Comparison of ENCODE assay signal across 8 cellular contexts in the genomic region with DNA sequence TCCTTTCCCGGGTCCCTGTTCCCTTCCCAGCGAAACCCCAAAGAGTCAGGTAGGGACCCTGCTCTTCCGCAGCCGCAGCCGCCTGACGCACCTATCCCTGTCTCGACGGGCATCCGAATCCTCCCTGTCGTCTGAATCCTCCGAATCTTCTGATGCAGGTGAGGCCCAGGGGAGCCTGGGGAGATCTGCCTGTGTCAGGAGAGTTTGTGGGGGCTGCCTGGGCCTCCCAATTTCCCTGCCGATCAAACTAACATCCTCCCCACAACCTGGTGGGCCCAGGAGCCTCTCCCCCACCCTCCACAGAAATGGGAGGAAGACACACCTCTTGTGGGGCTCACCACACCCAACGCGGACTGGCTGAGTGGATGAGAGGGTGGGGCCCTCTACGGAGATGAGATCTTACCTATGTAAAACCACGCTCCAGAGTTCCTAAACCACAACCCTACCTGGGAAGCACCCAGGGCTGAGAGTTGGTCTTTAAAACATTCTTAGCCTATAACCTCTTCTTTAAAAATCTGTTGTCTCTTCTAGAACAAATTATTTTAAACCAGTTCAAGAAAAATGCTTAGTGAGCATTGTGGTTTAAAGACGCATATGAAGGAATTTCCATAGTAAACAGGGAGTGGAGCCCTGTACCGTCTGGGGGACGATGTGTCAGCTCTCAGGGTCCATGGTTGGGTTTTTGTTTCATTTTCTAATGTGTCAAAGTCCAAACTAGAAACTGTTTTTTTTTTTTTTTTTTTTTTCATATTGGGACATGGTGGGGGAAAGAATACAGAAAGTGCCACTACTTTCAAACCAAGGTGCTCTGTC. TPM values are rescaled to one million over a fixed set of nuclear protein-coding genes. Genes with fewer than 3 reads are reported as not detected.
DNase-seq lines count a peak whose midpoint lies in the region; ATAC-seq and TF ChIP-seq lines count a peak whose summit lies in the region.

No MANE protein-coding gene starts in this region.

- ATAC-seq in heart right ventricle: no peak
- peak; percentile 33 for ATAC-seq in T-helper 17 cell
- peak; percentile 52 for ATAC-seq in esophagus mucosa

- peak overlapping the region; percentile 94 for H3K4me2 ChIP-seq in smooth muscle cell

- peak overlapping the region; percentile 95 for H3K27ac Mint-ChIP-seq in T-helper 17 cell

- H3K4me1 Mint-ChIP-seq in T-helper 17 cell: peaks cover 42% of the 10 kb centered on the region

- H3K4me1 ChIP-seq in left ventricle myocardium inferior: peaks cover 40% of the 10 kb centered on the region
- H3K4me1 ChIP-seq in heart right ventricle: peaks cover 0 to 54% (median 20%) of the 10 kb centered on the region in 9 donors
- peaks cover 23% of the 10 kb centered on the region for H3K4me1 ChIP-seq in smooth muscle cell (ENCODE audit: low read depth)

- H3K36me3 Mint-ChIP-seq in T-helper 17 cell (ENCODE audit: low read depth): peaks cover 12% of the 10 kb centered on the region

- H3K27me3 Mint-ChIP-seq in T-helper 17 cell: no peaks in the 10 kb centered on the region

- H3K27ac ChIP-seq in left ventricle myocardium inferior (replicated peaks) (no peak overlapping the region), heart right ventricle (peak overlapping the region in 1 of 10 donors; percentile 97), smooth muscle cell (ENCODE audit: low read depth) (no peak overlapping the region)

- H3K9ac ChIP-seq in smooth muscle cell (ENCODE audit: low read depth): peak overlapping the region; percentile 22

- TF ChIP-seq CTCF in left ventricle myocardium inferior (IDR thresholded peaks at IDR 0.05; ENCODE audit: borderline replicate concordance) (no peak), heart right ventricle (IDR thresholded peaks at IDR 0.05) (no peak), smooth muscle cell (IDR thresholded peaks at IDR 0.05; ENCODE audit: borderline replicate concordance, insufficient read depth, poor library complexity, severe bottlenecking) (no peak)

- WGBS in heart right ventricle, 2 donors: 80 to 81% methylated on average over 19 of the region's 19 CpGs
- 68% methylated on average over 19 of the region's 19 CpGs for WGBS in smooth muscle cell (ENCODE audit: low lambda C conversion rate)

- H3K27me3 ChIP-seq in left ventricle myocardium inferior (ENCODE audit: low read depth) (no peaks in the 10 kb centered on the region), heart right ventricle (no peaks in the 10 kb centered on the region), smooth muscle cell (ENCODE audit: low read depth) (no peaks in the 10 kb centered on the region)

- H3K9me3 ChIP-seq in left ventricle myocardium inferior (replicated peaks) (no peaks in the 10 kb centered on the region), heart right ventricle (no peaks in the 10 kb centered on the region), T-helper 17 cell (ENCODE audit: control insufficient read depth, low read length, poor library complexity, severe bottlenecking) (no peaks in the 10 kb centered on the region), smooth muscle cell (replicated peaks; ENCODE audit: low read depth) (no peaks in the 10 kb centered on the region)

- H2AFZ ChIP-seq in smooth muscle cell (ENCODE audit: low read depth): no peak overlapping the region

- peak overlapping the region; percentile 100 for H3K4me3 Mint-ChIP-seq in T-helper 17 cell

- peaks cover 24% of the 10 kb centered on the region for H3K36me3 ChIP-seq in left ventricle myocardium inferior
- peaks cover 0 to 48% (median 10%) of the 10 kb centered on the region in 9 donors for H3K36me3 ChIP-seq in heart right ventricle
- no peaks in the 10 kb centered on the region for H3K36me3 ChIP-seq in smooth muscle cell (ENCODE audit: low read depth)

- no peak for DNase-seq in left ventricle myocardium inferior
- DNase-seq in heart right ventricle: no peak
- peak in 1 of 3 donors; percentile 44 for DNase-seq in T-helper 17 cell
- DNase-seq in smooth muscle cell (lab: John Stamatoyannopoulos, UW; ENCODE audit: unreplicated experiment): no peak
- DNase-seq in NK-92 treated with Interleukin-12 subunit alpha and Interleukin-12 subunit beta, amount 100 ng/mL, for 24 hours (lab: John Stamatoyannopoulos, UW): no peak
- DNase-seq in 8988T: no peak
- no peak for DNase-seq in activated CD4-positive, CD25-positive, alpha-beta regulatory T cell (lab: John Stamatoyannopoulos, UW)

- peak overlapping the region; percentile 71 for H3K4me3 ChIP-seq in left ventricle myocardium inferior
- peak overlapping the region in 3 of 10 donors; percentile 62 to 84 (median 65) for H3K4me3 ChIP-seq in heart right ventricle
- H3K4me3 ChIP-seq in smooth muscle cell: peak overlapping the region; percentile 73

- intact Hi-C loops in left ventricle myocardium inferior (cut with micrococcal nuclease) (no loop called here), heart right ventricle (cut with DNase I) (no loop called here)

- H3K79me2 ChIP-seq in smooth muscle cell (ENCODE audit: low read depth): no peaks in the 10 kb centered on the region

- H3F3A ChIP-seq in smooth muscle cell (ENCODE audit: low read depth): no peaks in the 10 kb centered on the region

- peaks cover 5% of the 10 kb centered on the region for H4K20me1 ChIP-seq in smooth muscle cell (ENCODE audit: low read depth)

RNA-seq across cellular contexts. Expression of gene CDC25B, which starts 1.7 kb away (rescaled TPM):
- 8.1 TPM for total RNA-seq in left ventricle myocardium inferior
- 10 to 100 TPM in 2 of 10 donors, 1 to 10 TPM in 8; 2.8 to 17.3 (median 5.0) TPM for total RNA-seq in heart right ventricle
- polyA plus RNA-seq in heart right ventricle: 10 to 100 TPM; 12.6 to 15.9 TPM
- total RNA-seq in T-helper 17 cell: 100 to 1,000 TPM; 220 to 223 TPM
- 42.5 TPM for total RNA-seq in esophagus mucosa
- total RNA-seq in smooth muscle cell: 9.5 and 14.7 TPM in 2 replicates
- polyA plus RNA-seq in smooth muscle cell: 11.1 and 14.8 TPM in 2 replicates

RNA-seq across cellular contexts. Expression of gene CENPB, which starts 11.3 kb away (rescaled TPM):
- total RNA-seq in left ventricle myocardium inferior (70.7 TPM), heart right ventricle (10 to 100 TPM; 52.3 to 95.7 (median 67.7) TPM), T-helper 17 cell (10 to 100 TPM; 36.9 to 40.2 TPM), esophagus mucosa (50.8 TPM), smooth muscle cell (23.6 TPM in 2 replicates)
- polyA plus RNA-seq in heart right ventricle (10 to 100 TPM; 52.9 to 76.5 TPM), smooth muscle cell (10.4 and 13.4 TPM in 2 replicates)

RNA-seq across cellular contexts. Expression of gene SPEF1, which starts 16.6 kb away (rescaled TPM):
- total RNA-seq in left ventricle myocardium inferior (0.33 TPM), heart right ventricle (under 1 TPM in 6 of 10 donors, not detected in 4; 0.16 to 0.47 (median 0.23) TPM), T-helper 17 cell (under 1 TPM in 1 of 2 donors, not detected in 1; 0.18 TPM), esophagus mucosa (not detected), smooth muscle cell (0.36 and 0.72 TPM in 2 replicates)
- polyA plus RNA-seq in heart right ventricle (under 1 TPM; 0.07 to 0.29 TPM), smooth muscle cell (0.32 and 0.47 TPM in 2 replicates)

RNA-seq across cellular contexts. Expression of gene AP5S1, which starts 22.5 kb away (rescaled TPM):
- 11.3 TPM for total RNA-seq in left ventricle myocardium inferior
- 10 to 100 TPM; 12.0 to 17.5 (median 14.7) TPM for total RNA-seq in heart right ventricle
- 1 to 10 TPM; 7.2 to 9.8 TPM for polyA plus RNA-seq in heart right ventricle
- 10 to 100 TPM; 11.3 to 11.9 TPM for total RNA-seq in T-helper 17 cell
- total RNA-seq in esophagus mucosa: 10.7 TPM
- 3.1 and 9.9 TPM in 2 replicates for total RNA-seq in smooth muscle cell
- 10.9 and 14.7 TPM in 2 replicates for polyA plus RNA-seq in smooth muscle cell

RNA-seq across cellular contexts. Expression of gene ADISSP, which starts 30.2 kb away (rescaled TPM):
- total RNA-seq in left ventricle myocardium inferior (10.2 TPM), heart right ventricle (10 to 100 TPM in 4 of 10 donors, 1 to 10 TPM in 6; 7.7 to 15.7 (median 9.7) TPM), T-helper 17 cell (10 to 100 TPM; 13.3 to 19.0 TPM), esophagus mucosa (29.1 TPM), smooth muscle cell (7.6 and 11.8 TPM in 2 replicates)
- polyA plus RNA-seq in heart right ventricle (10 to 100 TPM; 14.6 to 21.0 TPM), smooth muscle cell (33.4 and 46.7 TPM in 2 replicates)

Comparison
In these comparisons a context has a peak if more than half of its experiments do, and no peak if none do; other contexts are left out.
1. ATAC-seq: peak in T-helper 17 cell (single experiment) and esophagus mucosa (single experiment); none in heart right ventricle (0 of 8).